In the genomic region with DNA sequence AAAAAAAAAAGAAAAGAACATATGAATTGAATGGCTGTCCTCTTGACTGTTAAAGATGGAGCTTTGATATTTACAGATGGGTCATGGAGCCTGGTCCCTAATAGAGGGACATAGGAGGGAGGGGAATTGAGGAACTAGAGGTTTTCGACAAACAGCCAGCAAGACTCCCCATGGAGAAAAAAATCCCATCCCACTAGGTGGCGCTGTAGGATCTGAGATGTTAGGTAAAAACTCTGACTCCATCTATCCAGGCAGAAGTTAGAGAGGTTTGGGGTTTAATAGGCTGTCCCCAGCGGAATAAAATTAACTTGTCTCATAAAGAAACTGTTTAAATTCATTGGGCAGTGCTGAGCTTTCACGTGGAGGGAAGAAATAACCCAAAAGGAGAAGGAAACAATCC, we compare ENCODE assay signal across 8 cellular contexts. TPM values are rescaled to one million over a fixed set of nuclear protein-coding genes. Genes with fewer than 3 reads are reported as not detected.
DNase-seq lines count a peak whose midpoint lies in the region; ATAC-seq lines count a peak whose summit lies in the region.

No MANE protein-coding gene starts in this region.

- no peak overlapping the region for H3K27ac ChIP-seq in right cardiac atrium (ENCODE audit: low read length)

- H3K9me3 ChIP-seq in right cardiac atrium (ENCODE audit: control insufficient read depth, low read length): no peaks in the 10 kb centered on the region

- ATAC-seq in HG03342 (IDR thresholded peaks at IDR 0.05; ENCODE audit: unreplicated experiment): peak; percentile 76
- peak; percentile 62 to 69 for ATAC-seq in activated naive CD4-positive, alpha-beta T cell treated with anti-CD3 and anti-CD28 coated beads, Interleukin-2, amount 50 U/mL, for 72 hours
- peak; percentile 62 to 74 for ATAC-seq in right cardiac atrium

- intact Hi-C loops in right cardiac atrium (cut with DNase I): no loop called here

- H3K27ac Mint-ChIP-seq in activated naive CD4-positive, alpha-beta T cell treated with anti-CD3 and anti-CD28 coated beads, Interleukin-2, amount 50 U/mL, for 72 hours: peak overlapping the region; percentile 28 to 30

- 68% methylated on average over 4 of the region's 4 CpGs for WGBS in right cardiac atrium

- H3K4me1 ChIP-seq in right cardiac atrium (ENCODE audit: control insufficient read depth, insufficient read depth, low read length): no peaks in the 10 kb centered on the region

- H3K27me3 ChIP-seq in right cardiac atrium (ENCODE audit: control insufficient read depth, insufficient read depth): no peaks in the 10 kb centered on the region

- H3K4me3 ChIP-seq in right cardiac atrium (ENCODE audit: low read length): no peak overlapping the region

- DNase-seq in NCI-H446 (lab: John Stamatoyannopoulos, UW) (peak; percentile 48 to 61), NCI-H446 treated with DMSO at 0.1 percent for 48 hours (lab: John Stamatoyannopoulos, UW) (no peak), SKM-1 treated with dmso at 0.1 percent for 144 hours (lab: John Stamatoyannopoulos, UW; ENCODE audit: unreplicated experiment) (peak; percentile 82), right cardiac atrium (peak in 2 of 3 donors; percentile 64 to 74), GM19238 (ENCODE audit: insufficient read length, low spot score) (no peak)
- peak in 1 of 2 donors; percentile 85 for DNase-seq in activated naive CD4-positive, alpha-beta T cell treated with anti-CD3 and anti-CD28 coated beads, Interleukin-2, amount 50 U/mL, for 72 hours (ENCODE audit: low spot score in 2 of 2)
- peak; percentile 60 to 77 (median 64) for DNase-seq in stimulated activated CD4-positive, alpha-beta T cell treated with anti-CD3 and anti-CD28 coated beads, Interleukin-1b, Interleukin-23, amount 100 ng/mL, for 24 hours (ENCODE audit: low read depth in 4 of 4, low spot score in 1 of 4)

- peaks cover 0 to 3% of the 10 kb centered on the region in 2 donors for H3K9me3 Mint-ChIP-seq in activated naive CD4-positive, alpha-beta T cell treated with anti-CD3 and anti-CD28 coated beads, Interleukin-2, amount 50 U/mL, for 72 hours

- H3K36me3 Mint-ChIP-seq in activated naive CD4-positive, alpha-beta T cell treated with anti-CD3 and anti-CD28 coated beads, Interleukin-2, amount 50 U/mL, for 72 hours: peaks cover 9 to 23% of the 10 kb centered on the region in 2 donors

RNA-seq across cellular contexts. Expression of gene HMGB2, which starts 45.9 kb away (rescaled TPM):
- total RNA-seq in activated naive CD4-positive, alpha-beta T cell treated with anti-CD3 and anti-CD28 coated beads, Interleukin-2, amount 50 U/mL, for 72 hours: 100 to 1,000 TPM; 567 to 924 TPM
- total RNA-seq in right cardiac atrium: 10 to 100 TPM; 26.3 to 53.4 (median 44.3) TPM
- polyA plus RNA-seq in right cardiac atrium: 98.3 TPM

Comparison
In these comparisons a context has a peak if more than half of its experiments do, and no peak if none do; other contexts are left out.
1. DNase-seq: peak in NCI-H446 (2 of 2), SKM-1 treated with dmso at 0.1 percent for 144 hours (single experiment), right cardiac atrium (2 of 3) and stimulated activated CD4-positive, alpha-beta T cell treated with anti-CD3 and anti-CD28 coated beads, Interleukin-1b, Interleukin-23, amount 100 ng/mL, for 24 hours (4 of 4); none in NCI-H446 treated with DMSO at 0.1 percent for 48 hours (single experiment) and GM19238 (single experiment).
2. RNA of gene HMGB2, which starts 45.9 kb away (total RNA-seq): 567 to 924 TPM in activated naive CD4-positive, alpha-beta T cell treated with anti-CD3 and anti-CD28 coated beads, Interleukin-2, amount 50 U/mL, for 72 hours; 26.3 to 53.4 TPM in right cardiac atrium; every median in the first group is over 10 times any median in the second.
3. Peak in every context shown above with its lines, with median percentiles within 50 percentile points of each other: ATAC-seq.